Comparison of ENCODE assay signal across 25 cellular contexts in the genomic region with DNA sequence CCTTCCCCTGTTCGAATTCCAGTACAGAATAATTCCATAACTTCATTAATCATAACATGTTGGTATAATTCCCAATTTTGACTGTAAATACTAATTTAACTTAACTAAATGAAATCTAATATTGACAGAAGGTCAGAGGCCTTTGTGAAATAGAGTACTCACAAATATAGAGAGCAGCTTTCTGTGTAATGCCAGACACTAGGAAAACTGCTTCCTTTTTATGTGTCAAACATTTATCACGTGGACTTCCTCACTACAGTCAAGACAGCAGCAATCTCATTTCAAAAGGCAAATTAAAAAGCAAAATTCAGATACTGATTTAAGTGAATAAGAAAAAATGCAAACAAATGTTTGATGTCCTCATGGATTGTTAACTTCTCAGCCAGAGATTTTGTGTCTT. TPM values are rescaled to one million over a fixed set of nuclear protein-coding genes. Genes with fewer than 3 reads are reported as not detected.
DNase-seq lines count a peak whose midpoint lies in the region; ATAC-seq, FAIRE-seq and TF ChIP-seq lines count a peak whose summit lies in the region.
"Had no signal": no experiment of that assay in that cellular context is flagged by ENCODE, and none has a peak within 500 bp of the region (broad histone marks: within the 10 kb centered on the region; RNA-seq: fewer than 3 reads in every experiment).

No MANE protein-coding gene starts in this region.

- H3K36me3 Mint-ChIP-seq in natural killer cell = no peaks in the 10 kb centered on the region
- no peaks in the 10 kb centered on the region for H3K36me3 Mint-ChIP-seq in natural killer cell treated with Interleukin-12 subunit alpha and Interleukin-12 subunit beta and Interleukin-15 and Interleukin-18, amount 100 ng/mL, for 72 hours
- peaks cover 31% of the 10 kb centered on the region for H3K36me3 Mint-ChIP-seq in activated T-helper 17 cell treated with anti-CD3 and anti-CD28 coated beads, Interleukin-2, amount 50 U/mL, for 72 hours (ENCODE audit: low read depth)

- no peak for FAIRE-seq in HepG2 (lab: Jason Lieb, UNC)
- FAIRE-seq: endothelial cell of umbilical vein, HTR-8/SVneo, K562 had no signal

- H3K36me3 ChIP-seq in HepG2 (replicated peaks in 1 of 2; ENCODE audit: control insufficient read depth in 1 of 2, insufficient read depth in 2 of 2, low read length in 2 of 2) = no peaks in the 10 kb centered on the region
- H3K36me3 ChIP-seq in subcutaneous abdominal adipose tissue (ENCODE audit: control insufficient read depth in 5 of 5, insufficient read depth in 5 of 5, low read length in 5 of 5) = peaks cover 0 to 8% (median 0%) of the 10 kb centered on the region in 5 donors

- DNase-seq in natural killer cell (no peak), HepG2 (ENCODE audit: low spot score) (no peak), activated gamma-delta T cell treated with Interleukin-2 at 50 U/mL for 16 hours (no peak), anterior cingulate cortex (lab: John Stamatoyannopoulos, UW) (no peak), amygdala (lab: John Stamatoyannopoulos, UW) (no peak)
- DNase-seq in natural killer cell treated with Interleukin-12 subunit alpha and Interleukin-12 subunit beta and Interleukin-15 and Interleukin-18, amount 100 ng/mL, for 72 hours (ENCODE audit: low spot score) = no peak
- DNase-seq: activated CD4-positive, alpha-beta T cell treated with anti-CD3 and anti-CD28 coated beads, Interleukin-2, amount 50 U/mL, for 4 hours; activated CD4-positive, CD25-positive, alpha-beta regulatory T cell; activated CD8-positive, alpha-beta memory T cell treated with anti-CD3 and anti-CD28 coated beads, Interleukin-2, amount 50 U/mL, for 48 hours; activated effector memory CD4-positive, alpha-beta T cell treated with Interleukin-2 at 50 U/mL for 16 hours; adrenal gland; BE2C; H7; hypothalamus; NCI-H1092; NCI-H1694 treated with DMSO at 0.1 percent for 48 hours; occipital lobe; stimulated activated CD4-positive, alpha-beta T cell treated with anti-CD3 and anti-CD28 coated beads, Interleukin-4, amount 100 ng/mL, for 1 hour; upper lobe of left lung had no signal

- no peak overlapping the region for H3K27ac ChIP-seq in HepG2 (ENCODE audit: extremely low read length, insufficient read depth, low read length)
- peak overlapping the region; percentile 30 for H3K27ac ChIP-seq in subcutaneous abdominal adipose tissue (ENCODE audit: low read depth, low read length)
- H3K27ac ChIP-seq: adrenal gland had no signal

- CTCF ChIA-PET in HepG2 (lab: Yijun Ruan, JAX; ENCODE audit: low intra/inter-chr PET ratio, low total read pairs) = no interaction called here

- no peak overlapping the region for H2AFZ ChIP-seq in HepG2 (ENCODE audit: low read length)

- no peaks in the 10 kb centered on the region for H3K9me3 ChIP-seq in HepG2 (ENCODE audit: low read length)
- H3K9me3 ChIP-seq in subcutaneous abdominal adipose tissue (ENCODE audit: control insufficient read depth in 5 of 5, low read length in 5 of 5) = no peaks in the 10 kb centered on the region
- H3K9me3 ChIP-seq: adrenal gland, BE2C, upper lobe of left lung had no signal

- no peak for TF ChIP-seq POLR2A in HepG2 (IDR thresholded peaks at IDR 0.05; ENCODE audit: insufficient read depth in 1 of 2, low read depth in 2 of 2, low read length in 2 of 2)

- peaks cover 59% of the 10 kb centered on the region for H3K79me2 ChIP-seq in HepG2 (ENCODE audit: insufficient read depth, low read length)

- no peaks in the 10 kb centered on the region for H3K27me3 ChIP-seq in HepG2 (ENCODE audit: control insufficient read depth in 1 of 2, insufficient read depth in 2 of 2, low read length in 2 of 2)
- H3K27me3 ChIP-seq in subcutaneous abdominal adipose tissue (ENCODE audit: control insufficient read depth in 5 of 5, insufficient read depth in 4 of 5, low read length in 5 of 5) = no peaks in the 10 kb centered on the region
- H3K27me3 ChIP-seq: adrenal gland, BE2C, upper lobe of left lung had no signal

- no peak overlapping the region for H3K4me3 ChIP-seq in HepG2 (replicated peaks in 1 of 3; ENCODE audit: insufficient read depth in 1 of 3, low read depth in 2 of 3, low read length in 3 of 3)
- no peak overlapping the region for H3K4me3 ChIP-seq in subcutaneous abdominal adipose tissue (ENCODE audit: low read depth in 1 of 5, low read length in 5 of 5)
- H3K4me3 ChIP-seq: adrenal gland, K562, upper lobe of left lung had no signal

- TSS peak; percentile 4 for BruUV-seq in HepG2 (replicated peaks; lab: Mats Ljungman, UMichigan)

- WGBS in HepG2 (ENCODE audit: low lambda C conversion rate) = 90% methylated on average over 2 of the region's 2 CpGs

- ATAC-seq in natural killer cell = no peak
- ATAC-seq in natural killer cell treated with Interleukin-12 subunit alpha and Interleukin-12 subunit beta and Interleukin-15 and Interleukin-18, amount 100 ng/mL, for 72 hours = no peak
- no peak for ATAC-seq in activated T-helper 17 cell treated with anti-CD3 and anti-CD28 coated beads, Interleukin-2, amount 50 U/mL, for 72 hours (replicated peaks)
- ATAC-seq in HepG2 = no peak; the same call in 2 of the 3 replicates
- ATAC-seq: K562 had no signal

- no peaks in the 10 kb centered on the region for H3K27me3 Mint-ChIP-seq in natural killer cell (ENCODE audit: low read depth in 2 of 2)
- H3K27me3 Mint-ChIP-seq in natural killer cell treated with Interleukin-12 subunit alpha and Interleukin-12 subunit beta and Interleukin-15 and Interleukin-18, amount 100 ng/mL, for 72 hours = no peaks in the 10 kb centered on the region
- H3K27me3 Mint-ChIP-seq in activated T-helper 17 cell treated with anti-CD3 and anti-CD28 coated beads, Interleukin-2, amount 50 U/mL, for 72 hours = no peaks in the 10 kb centered on the region
- H3K27me3 Mint-ChIP-seq: brain had no signal

- in situ Hi-C loops in HepG2 (cut with HindIII; ENCODE audit: extremely low pct_ligation_motif_present, low pct_unique_long_range_greater_than_20kb) = no loop called here

- POLR2A ChIA-PET in HepG2 (lab: Yijun Ruan, JAX) = interaction anchor here (3.0 kb wide), 1 partner anchor 14 kb away, joined by 8 read pairs; the partner anchor contains the start of gene ITM2B

- H3K4me1 ChIP-seq in HepG2 (ENCODE audit: insufficient read depth, low read length) (peaks cover 31% of the 10 kb centered on the region), subcutaneous abdominal adipose tissue (ENCODE audit: control insufficient read depth in 5 of 5, insufficient read depth in 5 of 5, low read length in 5 of 5) (peaks cover 0 to 34% (median 16%) of the 10 kb centered on the region in 5 donors)
- H3K4me1 ChIP-seq: BE2C had no signal

- H3K9ac ChIP-seq in HepG2 (ENCODE audit: insufficient read depth, low read depth, low read length) (no peak overlapping the region), subcutaneous abdominal adipose tissue (ENCODE audit: low read length in 5 of 5) (peak overlapping the region in 1 of 5 donors; percentile 4)

- TF ChIP-seq EP300 in HepG2 (IDR thresholded peaks at IDR 0.05; ENCODE audit: low read depth in 2 of 2, low read length in 2 of 2) (no peak), HepG2 (CRISPR knock-in tag; IDR thresholded peaks at IDR 0.05; ENCODE audit: borderline replicate concordance) (no peak)

- H3K4me3 Mint-ChIP-seq in natural killer cell = no peak overlapping the region
- no peak overlapping the region for H3K4me3 Mint-ChIP-seq in natural killer cell treated with Interleukin-12 subunit alpha and Interleukin-12 subunit beta and Interleukin-15 and Interleukin-18, amount 100 ng/mL, for 72 hours
- H3K4me3 Mint-ChIP-seq in activated T-helper 17 cell treated with anti-CD3 and anti-CD28 coated beads, Interleukin-2, amount 50 U/mL, for 72 hours = peak overlapping the region; percentile 12
- H3K4me3 Mint-ChIP-seq: brain had no signal

- H3K9me3 Mint-ChIP-seq in natural killer cell = no peaks in the 10 kb centered on the region
- no peaks in the 10 kb centered on the region for H3K9me3 Mint-ChIP-seq in natural killer cell treated with Interleukin-12 subunit alpha and Interleukin-12 subunit beta and Interleukin-15 and Interleukin-18, amount 100 ng/mL, for 72 hours
- H3K9me3 Mint-ChIP-seq in activated T-helper 17 cell treated with anti-CD3 and anti-CD28 coated beads, Interleukin-2, amount 50 U/mL, for 72 hours = no peaks in the 10 kb centered on the region
- H3K9me3 Mint-ChIP-seq: brain had no signal

- TF ChIP-seq CTCF in natural killer cell (IDR thresholded peaks at IDR 0.05) (no peak), HepG2 (CRISPR knock-in tag; IDR thresholded peaks at IDR 0.05) (no peak)

- H3K27ac Mint-ChIP-seq in natural killer cell = peak overlapping the region; percentile 70 to 79
- H3K27ac Mint-ChIP-seq in natural killer cell treated with Interleukin-12 subunit alpha and Interleukin-12 subunit beta and Interleukin-15 and Interleukin-18, amount 100 ng/mL, for 72 hours = peak overlapping the region in 1 of 2 donors; percentile 80
- peak overlapping the region; percentile 31 for H3K27ac Mint-ChIP-seq in activated T-helper 17 cell treated with anti-CD3 and anti-CD28 coated beads, Interleukin-2, amount 50 U/mL, for 72 hours

- H4K20me1 ChIP-seq in HepG2 (ENCODE audit: insufficient read depth, low read length) = peaks cover 4% of the 10 kb centered on the region; the same call in 1 of the 2 replicates

- TF ChIP-seq RAD21 in HepG2 (CRISPR knock-in tag; IDR thresholded peaks at IDR 0.05) = no peak

- H3K4me1 Mint-ChIP-seq in natural killer cell = peaks cover 50 to 58% of the 10 kb centered on the region in 2 donors
- H3K4me1 Mint-ChIP-seq in natural killer cell treated with Interleukin-12 subunit alpha and Interleukin-12 subunit beta and Interleukin-15 and Interleukin-18, amount 100 ng/mL, for 72 hours (ENCODE audit: low read depth in 2 of 2) = peaks cover 26 to 37% of the 10 kb centered on the region in 2 donors
- H3K4me1 Mint-ChIP-seq in activated T-helper 17 cell treated with anti-CD3 and anti-CD28 coated beads, Interleukin-2, amount 50 U/mL, for 72 hours = peaks cover 31% of the 10 kb centered on the region

- intact Hi-C loops in natural killer cell (cut with micrococcal nuclease) = no loop called here
- intact Hi-C loops in HepG2 (cut with micrococcal nuclease; ENCODE audit: unreplicated experiment) = no loop called here

- no peak overlapping the region for H3K4me2 ChIP-seq in HepG2 (ENCODE audit: low read depth, low read length)

RNA-seq across cellular contexts. Expression of gene ITM2B, which starts 13.1 kb away (rescaled TPM):
- total RNA-seq in natural killer cell = 100 to 1,000 TPM; 305 to 387 (median 309) TPM
- total RNA-seq in natural killer cell treated with Interleukin-12 subunit alpha and Interleukin-12 subunit beta and Interleukin-15 and Interleukin-18, amount 100 ng/mL, for 72 hours = 100 to 1,000 TPM in 1 of 2 donors, 10 to 100 TPM in 1; 97.0 to 166 TPM
- 100 to 1,000 TPM in 1 of 2 donors, 10 to 100 TPM in 1; 75.7 to 108 TPM for total RNA-seq in activated T-helper 17 cell treated with anti-CD3 and anti-CD28 coated beads, Interleukin-2, amount 50 U/mL, for 72 hours
- total RNA-seq in HepG2 (2016; rRNA removed; fragmentation: Illumina TruSeq; extraction: Trizol) = 80.7 and 158 TPM in 2 replicates
- 19.7 and 23.5 TPM in 2 replicates for total RNA-seq in HepG2 (2016; cell fraction: cytosol; rRNA removed; fragmentation: Illumina TruSeq; extraction: Trizol; ENCODE audit: low read depth)
- 78.9 and 158 TPM in 2 replicates for total RNA-seq in HepG2 (2016; cell fraction: insoluble cytoplasmic fraction; rRNA removed; fragmentation: Illumina TruSeq; extraction: Trizol)
- 28.8 and 29.1 TPM in 2 replicates for total RNA-seq in HepG2 (2016; cell fraction: membrane; rRNA removed; fragmentation: Illumina TruSeq; extraction: Trizol)
- total RNA-seq in HepG2 (2016; cell fraction: nucleus; rRNA removed; fragmentation: Illumina TruSeq; extraction: Trizol) = 139 and 183 TPM in 2 replicates
- 285 and 373 TPM in 2 replicates for polyA plus RNA-seq in HepG2 (2011; rRNA removed)
- 119 and 216 TPM in 2 replicates for polyA plus RNA-seq in HepG2 (2011; cell fraction: cytosol; rRNA removed)
- 51.2 and 79.9 TPM in 2 replicates for polyA plus RNA-seq in HepG2 (2011; cell fraction: nucleus; rRNA removed)
- polyA plus RNA-seq in HepG2 (2012) = 312 and 366 TPM in 2 replicates
- polyA plus RNA-seq in HepG2 (2016; cell fraction: cytosol; fragmentation: Illumina TruSeq; extraction: Trizol; ENCODE audit: low read depth) = 32.7 and 38.7 TPM in 2 replicates
- 145 and 159 TPM in 2 replicates for polyA plus RNA-seq in HepG2 (2016; cell fraction: insoluble cytoplasmic fraction; fragmentation: Illumina TruSeq; extraction: Trizol; ENCODE audit: low read depth)
- 44.0 and 47.1 TPM in 2 replicates for polyA plus RNA-seq in HepG2 (2016; cell fraction: membrane; fragmentation: Illumina TruSeq; extraction: Trizol; ENCODE audit: low read depth)
- 391 and 415 TPM in 2 replicates for polyA plus RNA-seq in HepG2 (2016; cell fraction: nucleus; fragmentation: Illumina TruSeq; extraction: Trizol; ENCODE audit: insufficient read depth, low read depth)
- 16.4 and 36.7 TPM in 2 replicates for polyA minus RNA-seq in HepG2 (2011; rRNA and poly(A)+ RNA removed; ENCODE audit: low replicate concordance)
- 139 and 194 TPM in 2 replicates for polyA minus RNA-seq in HepG2 (2011; cell fraction: cytosol; rRNA and poly(A)+ RNA removed)
- polyA minus RNA-seq in HepG2 (2011; cell fraction: nucleus; rRNA and poly(A)+ RNA removed) = 29.0 and 53.7 TPM in 2 replicates

RNA-seq across cellular contexts. Expression of gene RB1, which starts 57.5 kb away (rescaled TPM):
- 10 to 100 TPM; 25.5 to 28.3 (median 26.9) TPM for total RNA-seq in natural killer cell
- 10 to 100 TPM; 36.0 to 40.3 TPM for total RNA-seq in natural killer cell treated with Interleukin-12 subunit alpha and Interleukin-12 subunit beta and Interleukin-15 and Interleukin-18, amount 100 ng/mL, for 72 hours
- total RNA-seq in activated T-helper 17 cell treated with anti-CD3 and anti-CD28 coated beads, Interleukin-2, amount 50 U/mL, for 72 hours = 10 to 100 TPM; 28.9 to 37.3 TPM
- total RNA-seq in HepG2 (2016; rRNA removed; fragmentation: Illumina TruSeq; extraction: Trizol) = 23.7 and 35.7 TPM in 2 replicates
- 2.6 and 3.1 TPM in 2 replicates for total RNA-seq in HepG2 (2016; cell fraction: cytosol; rRNA removed; fragmentation: Illumina TruSeq; extraction: Trizol; ENCODE audit: low read depth)
- total RNA-seq in HepG2 (2016; cell fraction: insoluble cytoplasmic fraction; rRNA removed; fragmentation: Illumina TruSeq; extraction: Trizol) = 21.7 and 35.5 TPM in 2 replicates
- 11.2 and 11.5 TPM in 2 replicates for total RNA-seq in HepG2 (2016; cell fraction: membrane; rRNA removed; fragmentation: Illumina TruSeq; extraction: Trizol)
- 23.1 and 26.3 TPM in 2 replicates for total RNA-seq in HepG2 (2016; cell fraction: nucleus; rRNA removed; fragmentation: Illumina TruSeq; extraction: Trizol)
- 11.0 and 15.6 TPM in 2 replicates for polyA plus RNA-seq in HepG2 (2011; rRNA removed)
- 6.0 and 9.8 TPM in 2 replicates for polyA plus RNA-seq in HepG2 (2011; cell fraction: cytosol; rRNA removed)
- polyA plus RNA-seq in HepG2 (2011; cell fraction: nucleus; rRNA removed) = 4.1 and 5.4 TPM in 2 replicates
- polyA plus RNA-seq in HepG2 (2012) = 15.5 and 15.8 TPM in 2 replicates
- 0.92 and 0.93 TPM in 2 replicates for polyA plus RNA-seq in HepG2 (2016; cell fraction: cytosol; fragmentation: Illumina TruSeq; extraction: Trizol; ENCODE audit: low read depth)
- 34.7 and 35.7 TPM in 2 replicates for polyA plus RNA-seq in HepG2 (2016; cell fraction: insoluble cytoplasmic fraction; fragmentation: Illumina TruSeq; extraction: Trizol; ENCODE audit: low read depth)
- 4.2 and 4.3 TPM in 2 replicates for polyA plus RNA-seq in HepG2 (2016; cell fraction: membrane; fragmentation: Illumina TruSeq; extraction: Trizol; ENCODE audit: low read depth)
- polyA plus RNA-seq in HepG2 (2016; cell fraction: nucleus; fragmentation: Illumina TruSeq; extraction: Trizol; ENCODE audit: insufficient read depth, low read depth) = 17.8 and 23.0 TPM in 2 replicates
- 7.8 and 8.2 TPM in 2 replicates for polyA minus RNA-seq in HepG2 (2011; rRNA and poly(A)+ RNA removed; ENCODE audit: low replicate concordance)
- 13.0 TPM in 2 replicates for polyA minus RNA-seq in HepG2 (2011; cell fraction: cytosol; rRNA and poly(A)+ RNA removed)
- polyA minus RNA-seq in HepG2 (2011; cell fraction: nucleus; rRNA and poly(A)+ RNA removed) = 32.4 and 33.0 TPM in 2 replicates
